8 cellular contexts compared by ENCODE assay signal in genomic region chr11:31369348-31370329, GRCh38.
DNase-seq lines count a peak whose midpoint lies in the region; ATAC-seq, FAIRE-seq and TF ChIP-seq lines count a peak whose summit lies in the region.

A gene with protein sequence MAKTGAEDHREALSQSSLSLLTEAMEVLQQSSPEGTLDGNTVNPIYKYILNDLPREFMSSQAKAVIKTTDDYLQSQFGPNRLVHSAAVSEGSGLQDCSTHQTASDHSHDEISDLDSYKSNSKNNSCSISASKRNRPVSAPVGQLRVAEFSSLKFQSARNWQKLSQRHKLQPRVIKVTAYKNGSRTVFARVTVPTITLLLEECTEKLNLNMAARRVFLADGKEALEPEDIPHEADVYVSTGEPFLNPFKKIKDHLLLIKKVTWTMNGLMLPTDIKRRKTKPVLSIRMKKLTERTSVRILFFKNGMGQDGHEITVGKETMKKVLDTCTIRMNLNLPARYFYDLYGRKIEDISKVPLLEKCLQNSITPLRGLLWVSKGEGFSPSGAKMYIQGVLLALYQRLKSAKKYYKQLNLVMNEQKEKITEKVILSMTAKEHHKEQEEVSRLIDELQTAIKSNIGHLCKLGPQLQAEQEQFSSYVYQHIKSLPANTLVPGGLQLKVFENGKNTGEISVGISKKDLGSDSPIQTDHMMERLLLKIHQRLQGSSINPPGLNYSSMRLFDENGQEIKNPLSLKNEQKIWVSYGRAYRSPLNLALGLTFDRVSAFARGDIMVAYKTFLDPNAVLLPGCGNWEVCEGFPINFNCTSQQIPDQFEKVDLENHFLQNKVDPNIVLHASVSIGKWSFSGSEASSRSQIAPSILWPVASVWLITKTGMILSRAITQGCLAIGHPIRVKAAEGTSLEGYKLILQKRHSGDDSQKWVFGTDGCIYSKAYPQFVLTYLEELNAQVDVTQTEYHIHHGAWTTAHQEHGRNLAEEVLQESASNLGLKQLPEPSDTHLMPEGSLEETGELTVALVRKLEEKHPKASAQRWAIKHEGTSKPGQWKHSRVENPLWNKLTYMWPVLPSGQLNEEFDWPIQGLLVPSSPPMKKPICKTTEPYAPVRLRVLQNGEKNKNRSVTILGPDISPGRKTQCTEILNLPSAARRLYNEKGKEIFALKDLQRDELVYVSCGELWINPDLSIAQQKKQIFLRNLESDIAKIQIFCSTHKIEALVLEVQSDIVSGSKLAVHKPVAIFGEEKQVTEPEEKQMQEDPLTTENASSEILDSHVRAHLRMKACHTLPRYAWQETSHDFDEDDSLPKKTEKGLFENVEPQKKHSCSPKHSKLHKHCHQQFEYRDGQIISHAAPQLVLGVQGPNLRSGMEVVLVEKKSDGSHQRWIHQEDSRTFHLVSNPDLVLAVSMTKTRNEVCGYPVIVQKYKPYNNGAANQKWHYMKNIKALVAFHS (N-terminal part only) (minus strand): TSS chr11:31369739. CDS start chr11:31328280, 41,459 bp downstream.
A gene with protein sequence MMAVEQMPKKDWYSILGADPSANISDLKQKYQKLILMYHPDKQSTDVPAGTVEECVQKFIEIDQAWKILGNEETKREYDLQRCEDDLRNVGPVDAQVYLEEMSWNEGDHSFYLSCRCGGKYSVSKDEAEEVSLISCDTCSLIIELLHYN (plus strand): TSS chr11:31369860. CDS start chr11:31370749, 889 bp downstream.

- peaks cover 7% of the 10 kb centered on the region for H3K36me3 Mint-ChIP-seq in central memory CD8-positive, alpha-beta T cell (ENCODE audit: insufficient read depth)

- peak within 1 kb of the TSS; percentile 90 for H3K4me3 Mint-ChIP-seq in central memory CD8-positive, alpha-beta T cell

- H3K9me3 Mint-ChIP-seq in central memory CD8-positive, alpha-beta T cell = no peaks in the 10 kb centered on the region

- peaks cover 40% of the 10 kb centered on the region for H3K4me1 Mint-ChIP-seq in central memory CD8-positive, alpha-beta T cell

- H3K27ac Mint-ChIP-seq in central memory CD8-positive, alpha-beta T cell (ENCODE audit: low read depth) = peak within 1 kb of the TSS; percentile 92

- peak; percentile 94 for FAIRE-seq in islet of Langerhans (lab: Jason Lieb, UNC)

- DNase-seq in AG09319 (ENCODE audit: extremely low read depth, low read depth) = peak; percentile 66
- peak; percentile 98 for DNase-seq in NCI-H345 (lab: John Stamatoyannopoulos, UW)
- DNase-seq in activated CD4-positive, CD25-positive, alpha-beta regulatory T cell (lab: John Stamatoyannopoulos, UW) = peak; percentile 80 to 92 (median 88)
- DNase-seq in central memory CD8-positive, alpha-beta T cell (ENCODE audit: low spot score in 2 of 2) = peak; percentile 87 to 90
- peak; percentile 84 to 88 for DNase-seq in stimulated activated CD4-positive, alpha-beta T cell treated with anti-CD3 and anti-CD28 coated beads, Interleukin-12 subunit alpha, Interleukin-12 subunit beta, amount 100 ng/mL, for 24 hours (ENCODE audit: low read depth in 2 of 2)

- no peak for TF ChIP-seq CTCF in AG09319 (IDR thresholded peaks at IDR 0.05; ENCODE audit: low read depth, low read length)

- peaks cover 6% of the 10 kb centered on the region for H3K27me3 Mint-ChIP-seq in central memory CD8-positive, alpha-beta T cell

- ATAC-seq in GM19025 (IDR thresholded peaks at IDR 0.05; ENCODE audit: low read depth, unreplicated experiment) = peak; percentile 100
- ATAC-seq in HG03280 (IDR thresholded peaks at IDR 0.05; ENCODE audit: unreplicated experiment) = peak; percentile 100
- peak; percentile 97 for ATAC-seq in central memory CD8-positive, alpha-beta T cell (replicated peaks; ENCODE audit: extremely low read depth, poor library complexity, severe bottlenecking)

Comparison
In these comparisons a context has a peak if more than half of its experiments do, and no peak if none do; other contexts are left out.
1. Peak in every context shown above with its lines: DNase-seq and ATAC-seq.